In genomic region chr4:2104556-2105345, GRCh38 we compare ENCODE assay signal across 28 cellular contexts. TPM values are rescaled to one million over a fixed set of nuclear protein-coding genes. Genes with fewer than 3 reads are reported as not detected.
"Had no signal": no experiment of that assay in that cellular context is flagged by ENCODE, and none has a peak within 500 bp of the region (broad histone marks: within the 10 kb centered on the region; RNA-seq: fewer than 3 reads in every experiment).

No MANE protein-coding gene starts in this region.

- H3K27me3 ChIP-seq: brain microvascular endothelial cell, SJCRH30 had no signal

- H3K4me1 Mint-ChIP-seq: activated CD4-positive, alpha-beta memory T cell treated with anti-CD3 and anti-CD28 coated beads, Interleukin-2, amount 10 ng/mL, durations not matched to agents 7 days and 5 days; central memory CD8-positive, alpha-beta T cell had no signal

- ATAC-seq: activated CD4-positive, alpha-beta T cell treated with anti-CD3 and anti-CD28 coated beads for 36 hours; activated naive CD8-positive, alpha-beta T cell treated with anti-CD3 and anti-CD28 coated beads, Interleukin-2, amount 50 U/mL, for 24 hours; Panc1 had no signal

- H3K36me3 ChIP-seq: brain microvascular endothelial cell, cardiac muscle cell, SJCRH30 had no signal

- DNase-seq: activated CD4-positive, alpha-beta memory T cell treated with anti-CD3 and anti-CD28 coated beads, Interleukin-2, amount 10 ng/mL, durations not matched to agents 7 days and 5 days; activated CD4-positive, alpha-beta T cell treated with anti-CD3 and anti-CD28 coated beads for 36 hours; activated CD4-positive, alpha-beta T cell treated with anti-CD3 and anti-CD28 coated beads, Interleukin-2, amount 50 U/mL, for 1 hour; activated CD8-positive, alpha-beta memory T cell treated with anti-CD3 and anti-CD28 coated beads for 24 hours; activated CD8-positive, alpha-beta memory T cell treated with anti-CD3 and anti-CD28 coated beads, Interleukin-2, amount 10 ng/mL, durations not matched to agents 7 days and 5 days; activated CD8-positive, alpha-beta memory T cell treated with anti-CD3 and anti-CD28 coated beads, Interleukin-2, amount 50 U/mL, for 48 hours; activated effector memory CD4-positive, alpha-beta T cell treated with Interleukin-2 at 50 U/mL for 16 hours; activated naive CD4-positive, alpha-beta T cell treated with anti-CD3 and anti-CD28 coated beads, Interleukin-2, amount 10 ng/mL, durations not matched to agents 7 days and 5 days; activated naive CD8-positive, alpha-beta T cell treated with anti-CD3 and anti-CD28 coated beads, Interleukin-2, amount 50 U/mL, for 24 hours; activated T-cell treated with anti-CD3 and anti-CD28 coated beads, Interleukin-2, amount 50 U/mL, for 48 hours; amniotic stem cell; aorta; NCI-H1048; NCI-H1105 treated with DMSO at 0.1 percent for 48 hours; NCI-H1436; NCI-H1694; NCI-H1930; NCI-H2081 treated with DMSO at 0.1 percent for 48 hours; NCI-H524 treated with DMSO at 0.1 percent for 48 hours; SHP77; SJCRH30 had no signal

- H3K27me3 Mint-ChIP-seq: activated naive CD8-positive, alpha-beta T cell; central memory CD8-positive, alpha-beta T cell had no signal

- H3K4me3 ChIP-seq: cardiac muscle cell, SJCRH30, SK-N-MC had no signal

- H3K4me3 Mint-ChIP-seq: activated CD4-positive, alpha-beta memory T cell treated with anti-CD3 and anti-CD28 coated beads, Interleukin-2, amount 10 ng/mL, durations not matched to agents 7 days and 5 days; activated CD4-positive, alpha-beta T cell treated with anti-CD3 and anti-CD28 coated beads for 36 hours; activated CD8-positive, alpha-beta memory T cell treated with anti-CD3 and anti-CD28 coated beads, Interleukin-2, amount 10 ng/mL, durations not matched to agents 7 days and 5 days; activated naive CD4-positive, alpha-beta T cell treated with anti-CD3 and anti-CD28 coated beads, Interleukin-2, amount 10 ng/mL, durations not matched to agents 7 days and 5 days; activated naive CD8-positive, alpha-beta T cell; activated naive CD8-positive, alpha-beta T cell treated with anti-CD3 and anti-CD28 coated beads, Interleukin-2, amount 50 U/mL, for 24 hours; central memory CD8-positive, alpha-beta T cell had no signal

- H3K27ac Mint-ChIP-seq: activated CD4-positive, alpha-beta memory T cell treated with anti-CD3 and anti-CD28 coated beads, Interleukin-2, amount 10 ng/mL, durations not matched to agents 7 days and 5 days; activated CD4-positive, alpha-beta T cell treated with anti-CD3 and anti-CD28 coated beads for 36 hours; activated CD8-positive, alpha-beta memory T cell treated with anti-CD3 and anti-CD28 coated beads, Interleukin-2, amount 10 ng/mL, durations not matched to agents 7 days and 5 days; activated naive CD4-positive, alpha-beta T cell treated with anti-CD3 and anti-CD28 coated beads, Interleukin-2, amount 10 ng/mL, durations not matched to agents 7 days and 5 days; activated naive CD8-positive, alpha-beta T cell; activated naive CD8-positive, alpha-beta T cell treated with anti-CD3 and anti-CD28 coated beads, Interleukin-2, amount 50 U/mL, for 24 hours had no signal

- H3K27ac ChIP-seq: brain microvascular endothelial cell, cardiac muscle cell, SJCRH30, SK-N-MC had no signal

RNA-seq across cellular contexts. Expression of gene NAT8L, which starts 45.6 kb away (rescaled TPM):
- total RNA-seq: RPMI7951 had no signal
